In the genomic region with DNA sequence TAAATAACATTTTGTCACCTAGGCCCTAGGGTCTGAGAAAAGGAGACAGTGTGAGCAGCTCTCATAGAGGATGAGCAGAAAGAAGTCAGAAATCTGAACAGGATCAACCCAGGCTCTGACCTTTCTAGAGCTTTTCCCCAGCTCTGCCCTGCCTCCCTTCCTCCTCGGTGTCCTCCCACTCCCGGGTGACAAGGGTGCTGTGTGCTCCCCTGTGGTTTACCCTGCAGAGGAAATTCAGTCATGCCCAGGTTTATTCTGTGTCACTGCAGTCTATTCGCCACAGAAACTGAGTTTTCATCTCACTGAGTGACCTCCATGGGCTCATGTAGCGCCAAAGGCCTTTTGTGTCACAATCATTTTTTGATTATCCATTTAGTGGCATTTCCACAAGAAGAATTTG, we compare ENCODE assay signal across 25 cellular contexts.
"Had no signal": no experiment of that assay in that cellular context is flagged by ENCODE, and none has a peak within 500 bp of the region (broad histone marks: within the 10 kb centered on the region; RNA-seq: fewer than 3 reads in every experiment).

No MANE protein-coding gene starts in this region.

- H3K36me3 Mint-ChIP-seq: activated naive CD4-positive, alpha-beta T cell treated with anti-CD3 and anti-CD28 coated beads, Interleukin-2, amount 50 U/mL, for 24 hours; natural killer cell had no signal

- H3K27ac Mint-ChIP-seq: activated naive CD4-positive, alpha-beta T cell treated with anti-CD3 and anti-CD28 coated beads, Interleukin-2, amount 50 U/mL, for 24 hours; natural killer cell; T-helper 1 cell treated with Interleukin-12 subunit alpha and Interleukin-12 subunit beta and Interleukin-4 antibody, amounts not matched to agents 30 μg/mL and 1 μg/mL, for 36 hours had no signal

- DNase-seq: activated CD4-positive, alpha-beta T cell treated with anti-CD3 and anti-CD28 coated beads, Interleukin-2, amount 50 U/mL, for 1 hour; activated CD4-positive, CD25-positive, alpha-beta regulatory T cell treated with anti-CD3 and anti-CD28 coated beads, Interleukin-2, amount 50 U/mL, for 72 hours; activated CD8-positive, alpha-beta memory T cell treated with anti-CD3 and anti-CD28 coated beads for 24 hours; activated gamma-delta T cell treated with Interleukin-2 at 50 U/mL for 16 hours; adrenal gland; aorta; body of pancreas; dermis blood vessel endothelial cell; effector CD8-positive, alpha-beta T cell; esophagus squamous epithelium; foreskin melanocyte; heart right ventricle; kidney glomerular epithelial cell; left ventricle myocardium inferior; mesendoderm; natural killer cell; posterior cingulate gyrus; right cardiac atrium; stimulated activated CD4-positive, alpha-beta T cell treated with anti-CD3 and anti-CD28 coated beads, Interleukin-15, amount 100 ng/mL, for 24 hours; stimulated activated CD4-positive, alpha-beta T cell treated with anti-CD3 and anti-CD28 coated beads, Interleukin-2, amount 100 ng/mL, for 24 hours; stimulated activated naive CD4-positive, alpha-beta T cell treated with Interleukin-2 at 50 U/mL for 16 hours; SW 1271; uterus had no signal

- H3K4me3 Mint-ChIP-seq: activated naive CD4-positive, alpha-beta T cell treated with anti-CD3 and anti-CD28 coated beads, Interleukin-2, amount 50 U/mL, for 24 hours; natural killer cell; T-helper 1 cell treated with Interleukin-12 subunit alpha and Interleukin-12 subunit beta and Interleukin-4 antibody, amounts not matched to agents 30 μg/mL and 1 μg/mL, for 36 hours had no signal

- H3K27me3 Mint-ChIP-seq: activated naive CD4-positive, alpha-beta T cell treated with anti-CD3 and anti-CD28 coated beads, Interleukin-2, amount 50 U/mL, for 24 hours had no signal

- H3K9me3 Mint-ChIP-seq: activated naive CD4-positive, alpha-beta T cell treated with anti-CD3 and anti-CD28 coated beads, Interleukin-2, amount 50 U/mL, for 24 hours; T-helper 1 cell treated with Interleukin-12 subunit alpha and Interleukin-12 subunit beta and Interleukin-4 antibody, amounts not matched to agents 30 μg/mL and 1 μg/mL, for 36 hours had no signal

- H3K4me1 Mint-ChIP-seq: activated naive CD4-positive, alpha-beta T cell treated with anti-CD3 and anti-CD28 coated beads, Interleukin-2, amount 50 U/mL, for 24 hours had no signal

- ATAC-seq: body of pancreas, heart right ventricle, natural killer cell, right cardiac atrium had no signal
